Comparison of ENCODE assay signal across 2 cellular contexts in the genomic region with DNA sequence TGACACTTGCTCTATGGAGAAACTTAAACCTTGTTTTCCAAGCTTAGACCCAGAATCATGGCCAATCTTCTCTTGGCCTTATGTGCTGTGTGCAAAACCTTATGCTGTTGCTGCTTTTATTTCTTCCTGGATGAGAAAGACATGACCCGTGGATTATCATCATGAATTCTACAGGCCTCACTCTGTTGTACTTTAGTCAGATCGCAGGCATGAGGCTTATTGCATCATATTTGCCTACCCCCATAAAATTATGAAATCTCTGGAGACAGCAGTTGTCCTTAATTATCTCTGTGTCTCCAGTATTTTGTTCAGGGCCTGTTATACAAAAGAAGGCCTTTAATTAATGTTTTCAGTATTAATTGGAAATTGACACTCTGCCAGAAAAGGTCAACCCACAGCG.
TF ChIP-seq lines count a peak whose summit lies in the region.

No MANE protein-coding gene starts in this region.

TF ChIP-seq in K562, 482 proteins besides CTCF, POLR2A, EP300 and RAD21:
- TF ChIP-seq CEBPB (tag; IDR thresholded peaks at IDR 0.05) (0 out of 2 replicates have a peak, but pooled peaks have one; percentile 12), U2AF2 (optimal IDR thresholded peaks at IDR 0.05; ENCODE audit: low read depth, low read length) (no peak), CEBPG (CRISPR knock-in tag; IDR thresholded peaks at IDR 0.05) (no peak), CEBPG (tag; conservative IDR thresholded peaks at IDR 0.05 in 1 of 2, IDR thresholded peaks at IDR 0.05 in 1 of 2) (0 out of 4 replicates have a peak, but pooled peaks of 1 of the 2 experiments have one; percentile 55)

TF ChIP-seq in HepG2, 621 proteins besides CTCF, POLR2A, EP300 and RAD21:
- no peak for TF ChIP-seq CC2D1A (CRISPR knock-in tag; IDR thresholded peaks at IDR 0.05)
- no peak for TF ChIP-seq PHF5A (CRISPR knock-in tag; IDR thresholded peaks at IDR 0.05; ENCODE audit: low read depth, unreplicated experiment)
- TF ChIP-seq CEBPB (IDR thresholded peaks at IDR 0.05; ENCODE audit: borderline replicate concordance, low read depth, low read length) = peak; percentile 80; the same call in 1 of the 2 replicates
- TF ChIP-seq ZNF292 (CRISPR knock-in tag; IDR thresholded peaks at IDR 0.05; ENCODE audit: borderline replicate concordance, low read depth) = no peak
- TF ChIP-seq, protein P1, sequence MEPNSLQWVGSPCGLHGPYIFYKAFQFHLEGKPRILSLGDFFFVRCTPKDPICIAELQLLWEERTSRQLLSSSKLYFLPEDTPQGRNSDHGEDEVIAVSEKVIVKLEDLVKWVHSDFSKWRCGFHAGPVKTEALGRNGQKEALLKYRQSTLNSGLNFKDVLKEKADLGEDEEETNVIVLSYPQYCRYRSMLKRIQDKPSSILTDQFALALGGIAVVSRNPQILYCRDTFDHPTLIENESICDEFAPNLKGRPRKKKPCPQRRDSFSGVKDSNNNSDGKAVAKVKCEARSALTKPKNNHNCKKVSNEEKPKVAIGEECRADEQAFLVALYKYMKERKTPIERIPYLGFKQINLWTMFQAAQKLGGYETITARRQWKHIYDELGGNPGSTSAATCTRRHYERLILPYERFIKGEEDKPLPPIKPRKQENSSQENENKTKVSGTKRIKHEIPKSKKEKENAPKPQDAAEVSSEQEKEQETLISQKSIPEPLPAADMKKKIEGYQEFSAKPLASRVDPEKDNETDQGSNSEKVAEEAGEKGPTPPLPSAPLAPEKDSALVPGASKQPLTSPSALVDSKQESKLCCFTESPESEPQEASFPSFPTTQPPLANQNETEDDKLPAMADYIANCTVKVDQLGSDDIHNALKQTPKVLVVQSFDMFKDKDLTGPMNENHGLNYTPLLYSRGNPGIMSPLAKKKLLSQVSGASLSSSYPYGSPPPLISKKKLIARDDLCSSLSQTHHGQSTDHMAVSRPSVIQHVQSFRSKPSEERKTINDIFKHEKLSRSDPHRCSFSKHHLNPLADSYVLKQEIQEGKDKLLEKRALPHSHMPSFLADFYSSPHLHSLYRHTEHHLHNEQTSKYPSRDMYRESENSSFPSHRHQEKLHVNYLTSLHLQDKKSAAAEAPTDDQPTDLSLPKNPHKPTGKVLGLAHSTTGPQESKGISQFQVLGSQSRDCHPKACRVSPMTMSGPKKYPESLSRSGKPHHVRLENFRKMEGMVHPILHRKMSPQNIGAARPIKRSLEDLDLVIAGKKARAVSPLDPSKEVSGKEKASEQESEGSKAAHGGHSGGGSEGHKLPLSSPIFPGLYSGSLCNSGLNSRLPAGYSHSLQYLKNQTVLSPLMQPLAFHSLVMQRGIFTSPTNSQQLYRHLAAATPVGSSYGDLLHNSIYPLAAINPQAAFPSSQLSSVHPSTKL (CRISPR knock-in tag; IDR thresholded peaks at IDR 0.05) = no peak
- TF ChIP-seq TSC22D2 (CRISPR knock-in tag; IDR thresholded peaks at IDR 0.05; ENCODE audit: borderline replicate concordance) = no peak
- no peak for TF ChIP-seq ZNF101 (CRISPR knock-in tag; IDR thresholded peaks at IDR 0.05; ENCODE audit: borderline replicate concordance, low read depth)
- no peak for TF ChIP-seq ZNF326 (CRISPR knock-in tag; IDR thresholded peaks at IDR 0.05; ENCODE audit: borderline replicate concordance)
- no peak for TF ChIP-seq CBX1 (IDR thresholded peaks at IDR 0.05; ENCODE audit: low read depth)
- no peak for TF ChIP-seq ARNTL (CRISPR knock-in tag; IDR thresholded peaks at IDR 0.05)
- TF ChIP-seq FOSL2 (CRISPR knock-in tag; IDR thresholded peaks at IDR 0.05) = no peak
- TF ChIP-seq ZFP36 (IDR thresholded peaks at IDR 0.05; ENCODE audit: borderline replicate concordance, low read depth, low read length, partially characterized antibody) = no peak
- TF ChIP-seq KLF13 (CRISPR knock-in tag; IDR thresholded peaks at IDR 0.05) = no peak
- TF ChIP-seq MED8 (CRISPR knock-in tag; IDR thresholded peaks at IDR 0.05; ENCODE audit: insufficient replicate concordance) = no peak
- TF ChIP-seq HOXA9 (CRISPR knock-in tag; IDR thresholded peaks at IDR 0.05; ENCODE audit: borderline replicate concordance) = no peak
- no peak for TF ChIP-seq FOXP1 (IDR thresholded peaks at IDR 0.05)
- no peak for TF ChIP-seq FOXP1 (CRISPR knock-in tag; IDR thresholded peaks at IDR 0.05)
- 0 out of 2 replicates have a peak, but pooled peaks have one; percentile 19 for TF ChIP-seq CEBPG (CRISPR knock-in tag; IDR thresholded peaks at IDR 0.05)
- TF ChIP-seq, protein P2, sequence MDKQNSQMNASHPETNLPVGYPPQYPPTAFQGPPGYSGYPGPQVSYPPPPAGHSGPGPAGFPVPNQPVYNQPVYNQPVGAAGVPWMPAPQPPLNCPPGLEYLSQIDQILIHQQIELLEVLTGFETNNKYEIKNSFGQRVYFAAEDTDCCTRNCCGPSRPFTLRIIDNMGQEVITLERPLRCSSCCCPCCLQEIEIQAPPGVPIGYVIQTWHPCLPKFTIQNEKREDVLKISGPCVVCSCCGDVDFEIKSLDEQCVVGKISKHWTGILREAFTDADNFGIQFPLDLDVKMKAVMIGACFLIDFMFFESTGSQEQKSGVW (CRISPR knock-in tag; IDR thresholded peaks at IDR 0.05; ENCODE audit: borderline replicate concordance) = no peak
- TF ChIP-seq KLF16 (CRISPR knock-in tag; IDR thresholded peaks at IDR 0.05) = no peak
- no peak for TF ChIP-seq ZNF225 (CRISPR knock-in tag; IDR thresholded peaks at IDR 0.05)
- TF ChIP-seq REL (CRISPR knock-in tag; conservative IDR thresholded peaks at IDR 0.05) = no peak
- TF ChIP-seq, protein P3, sequence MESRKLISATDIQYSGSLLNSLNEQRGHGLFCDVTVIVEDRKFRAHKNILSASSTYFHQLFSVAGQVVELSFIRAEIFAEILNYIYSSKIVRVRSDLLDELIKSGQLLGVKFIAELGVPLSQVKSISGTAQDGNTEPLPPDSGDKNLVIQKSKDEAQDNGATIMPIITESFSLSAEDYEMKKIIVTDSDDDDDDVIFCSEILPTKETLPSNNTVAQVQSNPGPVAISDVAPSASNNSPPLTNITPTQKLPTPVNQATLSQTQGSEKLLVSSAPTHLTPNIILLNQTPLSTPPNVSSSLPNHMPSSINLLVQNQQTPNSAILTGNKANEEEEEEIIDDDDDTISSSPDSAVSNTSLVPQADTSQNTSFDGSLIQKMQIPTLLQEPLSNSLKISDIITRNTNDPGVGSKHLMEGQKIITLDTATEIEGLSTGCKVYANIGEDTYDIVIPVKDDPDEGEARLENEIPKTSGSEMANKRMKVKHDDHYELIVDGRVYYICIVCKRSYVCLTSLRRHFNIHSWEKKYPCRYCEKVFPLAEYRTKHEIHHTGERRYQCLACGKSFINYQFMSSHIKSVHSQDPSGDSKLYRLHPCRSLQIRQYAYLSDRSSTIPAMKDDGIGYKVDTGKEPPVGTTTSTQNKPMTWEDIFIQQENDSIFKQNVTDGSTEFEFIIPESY (CRISPR knock-in tag; IDR thresholded peaks at IDR 0.05) = no peak
- no peak for TF ChIP-seq RELA (CRISPR knock-in tag; IDR thresholded peaks at IDR 0.05)
- TF ChIP-seq, protein P4, sequence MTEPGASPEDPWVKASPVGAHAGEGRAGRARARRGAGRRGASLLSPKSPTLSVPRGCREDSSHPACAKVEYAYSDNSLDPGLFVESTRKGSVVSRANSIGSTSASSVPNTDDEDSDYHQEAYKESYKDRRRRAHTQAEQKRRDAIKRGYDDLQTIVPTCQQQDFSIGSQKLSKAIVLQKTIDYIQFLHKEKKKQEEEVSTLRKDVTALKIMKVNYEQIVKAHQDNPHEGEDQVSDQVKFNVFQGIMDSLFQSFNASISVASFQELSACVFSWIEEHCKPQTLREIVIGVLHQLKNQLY (CRISPR knock-in tag; IDR thresholded peaks at IDR 0.05) = no peak
- TF ChIP-seq AHR (CRISPR knock-in tag; IDR thresholded peaks at IDR 0.05) = no peak
- no peak for TF ChIP-seq KAT2B (IDR thresholded peaks at IDR 0.05; ENCODE audit: borderline replicate concordance, low read depth, low read length)
- TF ChIP-seq NRL (CRISPR knock-in tag; IDR thresholded peaks at IDR 0.05; ENCODE audit: borderline replicate concordance) = no peak
- TF ChIP-seq, protein P5, sequence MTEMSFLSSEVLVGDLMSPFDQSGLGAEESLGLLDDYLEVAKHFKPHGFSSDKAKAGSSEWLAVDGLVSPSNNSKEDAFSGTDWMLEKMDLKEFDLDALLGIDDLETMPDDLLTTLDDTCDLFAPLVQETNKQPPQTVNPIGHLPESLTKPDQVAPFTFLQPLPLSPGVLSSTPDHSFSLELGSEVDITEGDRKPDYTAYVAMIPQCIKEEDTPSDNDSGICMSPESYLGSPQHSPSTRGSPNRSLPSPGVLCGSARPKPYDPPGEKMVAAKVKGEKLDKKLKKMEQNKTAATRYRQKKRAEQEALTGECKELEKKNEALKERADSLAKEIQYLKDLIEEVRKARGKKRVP (CRISPR knock-in tag; IDR thresholded peaks at IDR 0.05) = peak in 1 of 2 experiments; percentile 43; a peak in 1 of 4 replicates
- no peak for TF ChIP-seq ZNF24 (IDR thresholded peaks at IDR 0.05)
- TF ChIP-seq RXRA (CRISPR knock-in tag; IDR thresholded peaks at IDR 0.05) = no peak
- TF ChIP-seq ATF7 (IDR thresholded peaks at IDR 0.05) = peak; percentile 40; the same call in 1 of the 2 replicates
- TF ChIP-seq ATF7 (CRISPR knock-in tag; IDR thresholded peaks at IDR 0.05) = no peak
- TF ChIP-seq EED (CRISPR knock-in tag; IDR thresholded peaks at IDR 0.05) = no peak
- no peak for TF ChIP-seq RAD51 (IDR thresholded peaks at IDR 0.05; ENCODE audit: borderline replicate concordance)
- TF ChIP-seq, protein P6, sequence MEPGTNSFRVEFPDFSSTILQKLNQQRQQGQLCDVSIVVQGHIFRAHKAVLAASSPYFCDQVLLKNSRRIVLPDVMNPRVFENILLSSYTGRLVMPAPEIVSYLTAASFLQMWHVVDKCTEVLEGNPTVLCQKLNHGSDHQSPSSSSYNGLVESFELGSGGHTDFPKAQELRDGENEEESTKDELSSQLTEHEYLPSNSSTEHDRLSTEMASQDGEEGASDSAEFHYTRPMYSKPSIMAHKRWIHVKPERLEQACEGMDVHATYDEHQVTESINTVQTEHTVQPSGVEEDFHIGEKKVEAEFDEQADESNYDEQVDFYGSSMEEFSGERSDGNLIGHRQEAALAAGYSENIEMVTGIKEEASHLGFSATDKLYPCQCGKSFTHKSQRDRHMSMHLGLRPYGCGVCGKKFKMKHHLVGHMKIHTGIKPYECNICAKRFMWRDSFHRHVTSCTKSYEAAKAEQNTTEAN (CRISPR knock-in tag; conservative IDR thresholded peaks at IDR 0.05) = no peak
- TF ChIP-seq NFYC (CRISPR knock-in tag; IDR thresholded peaks at IDR 0.05) = no peak
- TF ChIP-seq MEIS1 (CRISPR knock-in tag; IDR thresholded peaks at IDR 0.05; ENCODE audit: borderline replicate concordance) = no peak
